11 cellular contexts compared by ENCODE assay signal in genomic region chr1:201903135-201903534, GRCh38. TPM values are rescaled to one million over a fixed set of nuclear protein-coding genes. Genes with fewer than 3 reads are reported as not detected.
A peak's percentile ranks its signal among the peaks of the same experiment; 100 is the strongest.
DNase-seq lines count a peak whose midpoint lies in the region; ATAC-seq and TF ChIP-seq lines count a peak whose summit lies in the region.
"Had no signal": no experiment of that assay in that cellular context is flagged by ENCODE, and none has a peak within 500 bp of the region (broad histone marks: within the 10 kb centered on the region; RNA-seq: fewer than 3 reads in every experiment).

No MANE protein-coding gene starts in this region.

- WGBS in gastroesophageal sphincter (ENCODE audit: low coverage in 1 of 2), 2 donors = 0 to 40% methylated on average over 1 to 4 of the region's 5 CpGs
- WGBS in ovary, 3 donors = 46 to 57% (median 56%) methylated on average over 5 of the region's 5 CpGs

- no peak for DNase-seq in Right ventricle myocardium inferior (ENCODE audit: missing footprints)
- DNase-seq in cardiac septum (ENCODE audit: low spot score) = no peak
- DNase-seq in ovary = peak in 4 of 5 donors; percentile 60 to 83 (median 72)
- DNase-seq in WERI-Rb-1 = no peak
- no peak for DNase-seq in hippocampal formation (lab: John Stamatoyannopoulos, UW)
- no peak for DNase-seq in NCI-H2227 (lab: John Stamatoyannopoulos, UW; ENCODE audit: unreplicated experiment)
- no peak for DNase-seq in MV-4-11 (lab: John Stamatoyannopoulos, UW)
- DNase-seq: activated T-cell treated with anti-CD3 and anti-CD28 coated beads, Interleukin-2, amount 50 U/mL, for 1 hour; naive B cell; stimulated activated CD4-positive, alpha-beta T cell treated with anti-CD3 and anti-CD28 coated beads, Interleukin-2, amount 100 ng/mL, for 24 hours had no signal

- TF ChIP-seq POLR2A in gastroesophageal sphincter (IDR thresholded peaks at IDR 0.05) (no peak), ovary (IDR thresholded peaks at IDR 0.05) (no peak)

- H3K27me3 ChIP-seq in gastroesophageal sphincter (no peaks in the 10 kb centered on the region), ovary (no peaks in the 10 kb centered on the region), WERI-Rb-1 (ENCODE audit: insufficient read depth, low read depth, severe bottlenecking) (no peaks in the 10 kb centered on the region)

- peak overlapping the region; percentile 94 to 98 (median 95) for H3K27ac ChIP-seq in gastroesophageal sphincter
- peak overlapping the region; percentile 47 to 94 for H3K27ac ChIP-seq in ovary
- H3K27ac ChIP-seq in WERI-Rb-1 = no peak overlapping the region

- peak; percentile 27 for ATAC-seq in Right ventricle myocardium inferior
- ATAC-seq in gastroesophageal sphincter = peak; percentile 72

- H3K36me3 ChIP-seq in gastroesophageal sphincter (peaks cover 0 to 20% of the 10 kb centered on the region in 2 donors), ovary (no peaks in the 10 kb centered on the region), WERI-Rb-1 (peaks cover 1% of the 10 kb centered on the region; the same call in 1 of the 2 replicates)

- TF ChIP-seq EP300 in gastroesophageal sphincter (IDR thresholded peaks at IDR 0.05) = no peak
- no peak for TF ChIP-seq EP300 in ovary (IDR thresholded peaks at IDR 0.05)

- no peak overlapping the region for H3K4me3 ChIP-seq in gastroesophageal sphincter
- no peak overlapping the region for H3K4me3 ChIP-seq in ovary
- H3K4me3 ChIP-seq in WERI-Rb-1 (ENCODE audit: low read depth, low read length) = no peak overlapping the region

- intact Hi-C loops in Right ventricle myocardium inferior (cut with DNase I) = no loop called here
- intact Hi-C loops in cardiac septum (cut with DNase I) = no loop called here
- intact Hi-C loops in ovary (cut with DNase I) = no loop called here

- no peaks in the 10 kb centered on the region for H3K9me3 ChIP-seq in gastroesophageal sphincter
- H3K9me3 ChIP-seq in ovary = no peaks in the 10 kb centered on the region
- no peaks in the 10 kb centered on the region for H3K9me3 ChIP-seq in WERI-Rb-1 (ENCODE audit: severe bottlenecking)

- H3K4me1 ChIP-seq in gastroesophageal sphincter (peaks cover 43 to 99% (median 64%) of the 10 kb centered on the region in 3 donors), ovary (ENCODE audit: insufficient read depth) (peaks cover 50% of the 10 kb centered on the region)

- TF ChIP-seq CTCF in gastroesophageal sphincter (IDR thresholded peaks at IDR 0.05) (peak in 1 of 4 experiments; percentile 4), ovary (IDR thresholded peaks at IDR 0.05) (no peak), WERI-Rb-1 (IDR thresholded peaks at IDR 0.05; ENCODE audit: low read depth, low read length) (no peak)

RNA-seq across cellular contexts. Expression of gene SHISA4, which starts 14.4 kb away (rescaled TPM):
- 159 TPM for total RNA-seq in Right ventricle myocardium inferior
- total RNA-seq in cardiac septum = 123 TPM
- 10 to 100 TPM; 18.9 to 35.8 (median 29.3) TPM for total RNA-seq in gastroesophageal sphincter
- 10 to 100 TPM; 16.8 to 37.9 (median 26.4) TPM for total RNA-seq in ovary
- polyA plus RNA-seq in ovary = 10 to 100 TPM; 11.3 to 29.9 TPM

RNA-seq across cellular contexts. Expression of gene LMOD1, which starts 43.2 kb away (rescaled TPM):
- 10.8 TPM for total RNA-seq in Right ventricle myocardium inferior
- 9.6 TPM for total RNA-seq in cardiac septum
- 1,000 to 10,000 TPM; 1,267 to 1,570 (median 1,475) TPM for total RNA-seq in gastroesophageal sphincter
- 100 to 1,000 TPM in 2 of 7 donors, 10 to 100 TPM in 5; 25.6 to 155 (median 67.2) TPM for total RNA-seq in ovary
- polyA plus RNA-seq in ovary = 100 to 1,000 TPM in 1 of 2 donors, 10 to 100 TPM in 1; 94.6 to 255 TPM

RNA-seq across cellular contexts. Expression of gene TIMM17A, which starts 52.2 kb away (rescaled TPM):
- 83.6 TPM for total RNA-seq in Right ventricle myocardium inferior
- total RNA-seq in cardiac septum = 79.1 TPM
- total RNA-seq in gastroesophageal sphincter = 10 to 100 TPM; 37.8 to 40.9 (median 38.5) TPM
- total RNA-seq in ovary = 10 to 100 TPM; 19.9 to 38.1 (median 29.7) TPM
- 10 to 100 TPM; 23.2 to 31.5 TPM for polyA plus RNA-seq in ovary

Comparison
In these comparisons a context has a peak if more than half of its experiments do, and no peak if none do; other contexts are left out.
1. DNase-seq: peak in ovary (4 of 5); none in Right ventricle myocardium inferior (single experiment), cardiac septum (single experiment), WERI-Rb-1 (single experiment), hippocampal formation (0 of 2), NCI-H2227 (single experiment) and MV-4-11 (single experiment).
2. RNA of gene LMOD1, which starts 43.2 kb away (total RNA-seq): 1,267 to 1,570 TPM in gastroesophageal sphincter; 25.6 to 155 TPM in ovary, 10.8 TPM in Right ventricle myocardium inferior (single experiment) and 9.6 TPM in cardiac septum (single experiment); every median in the first group is over 4 times any median in the second.